Comparison of ENCODE assay signal across 3 cellular contexts in the genomic region with DNA sequence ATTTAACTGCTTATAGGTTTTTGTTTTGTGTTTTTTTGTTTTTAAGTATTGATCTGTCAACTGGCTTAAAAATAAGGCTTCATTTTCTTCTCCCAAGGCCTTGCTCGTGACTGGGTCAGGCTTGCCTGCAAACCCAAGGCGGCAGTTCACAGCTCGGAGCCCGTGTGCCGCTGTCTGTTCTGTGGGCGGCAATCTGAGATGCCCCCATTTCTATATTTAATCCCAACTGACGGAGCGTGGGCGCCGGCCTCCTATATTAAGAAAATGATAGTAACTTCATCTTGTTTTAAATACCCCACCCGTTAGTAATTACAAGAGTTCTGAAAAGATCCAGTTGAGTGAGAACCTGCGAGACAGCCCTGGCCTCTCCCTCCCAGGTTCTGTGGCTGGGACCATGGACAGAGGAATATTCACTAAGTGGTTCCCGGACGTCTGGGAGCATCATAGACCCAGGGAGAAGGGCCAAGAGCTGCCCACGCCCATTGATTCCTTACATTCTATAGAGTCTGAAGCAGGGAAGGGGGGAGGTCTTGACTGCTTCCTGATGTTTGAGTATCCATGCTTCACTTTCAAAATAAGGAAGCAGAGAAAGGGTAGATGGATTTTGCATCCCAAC.
TF ChIP-seq lines count a peak whose summit lies in the region.

No MANE protein-coding gene starts in this region.

TF ChIP-seq in SK-N-SH, 30 proteins besides CTCF, POLR2A, EP300 and RAD21 (continued from another document):
- TF ChIP-seq, protein P1, sequence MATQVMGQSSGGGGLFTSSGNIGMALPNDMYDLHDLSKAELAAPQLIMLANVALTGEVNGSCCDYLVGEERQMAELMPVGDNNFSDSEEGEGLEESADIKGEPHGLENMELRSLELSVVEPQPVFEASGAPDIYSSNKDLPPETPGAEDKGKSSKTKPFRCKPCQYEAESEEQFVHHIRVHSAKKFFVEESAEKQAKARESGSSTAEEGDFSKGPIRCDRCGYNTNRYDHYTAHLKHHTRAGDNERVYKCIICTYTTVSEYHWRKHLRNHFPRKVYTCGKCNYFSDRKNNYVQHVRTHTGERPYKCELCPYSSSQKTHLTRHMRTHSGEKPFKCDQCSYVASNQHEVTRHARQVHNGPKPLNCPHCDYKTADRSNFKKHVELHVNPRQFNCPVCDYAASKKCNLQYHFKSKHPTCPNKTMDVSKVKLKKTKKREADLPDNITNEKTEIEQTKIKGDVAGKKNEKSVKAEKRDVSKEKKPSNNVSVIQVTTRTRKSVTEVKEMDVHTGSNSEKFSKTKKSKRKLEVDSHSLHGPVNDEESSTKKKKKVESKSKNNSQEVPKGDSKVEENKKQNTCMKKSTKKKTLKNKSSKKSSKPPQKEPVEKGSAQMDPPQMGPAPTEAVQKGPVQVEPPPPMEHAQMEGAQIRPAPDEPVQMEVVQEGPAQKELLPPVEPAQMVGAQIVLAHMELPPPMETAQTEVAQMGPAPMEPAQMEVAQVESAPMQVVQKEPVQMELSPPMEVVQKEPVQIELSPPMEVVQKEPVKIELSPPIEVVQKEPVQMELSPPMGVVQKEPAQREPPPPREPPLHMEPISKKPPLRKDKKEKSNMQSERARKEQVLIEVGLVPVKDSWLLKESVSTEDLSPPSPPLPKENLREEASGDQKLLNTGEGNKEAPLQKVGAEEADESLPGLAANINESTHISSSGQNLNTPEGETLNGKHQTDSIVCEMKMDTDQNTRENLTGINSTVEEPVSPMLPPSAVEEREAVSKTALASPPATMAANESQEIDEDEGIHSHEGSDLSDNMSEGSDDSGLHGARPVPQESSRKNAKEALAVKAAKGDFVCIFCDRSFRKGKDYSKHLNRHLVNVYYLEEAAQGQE (IDR thresholded peaks at IDR 0.05; ENCODE audit: low read depth, low read length): peak; percentile 77; the same call in 1 of the 2 replicates
- TF ChIP-seq MXI1 (IDR thresholded peaks at IDR 0.05; ENCODE audit: low read depth, low read length): no peak

TF ChIP-seq in SK-N-SH treated with all-trans-retinoic acid at 6 μM for 48 hours, 23 proteins besides CTCF, POLR2A, EP300 and RAD21 (continued from another document):
- TF ChIP-seq, protein P2, sequence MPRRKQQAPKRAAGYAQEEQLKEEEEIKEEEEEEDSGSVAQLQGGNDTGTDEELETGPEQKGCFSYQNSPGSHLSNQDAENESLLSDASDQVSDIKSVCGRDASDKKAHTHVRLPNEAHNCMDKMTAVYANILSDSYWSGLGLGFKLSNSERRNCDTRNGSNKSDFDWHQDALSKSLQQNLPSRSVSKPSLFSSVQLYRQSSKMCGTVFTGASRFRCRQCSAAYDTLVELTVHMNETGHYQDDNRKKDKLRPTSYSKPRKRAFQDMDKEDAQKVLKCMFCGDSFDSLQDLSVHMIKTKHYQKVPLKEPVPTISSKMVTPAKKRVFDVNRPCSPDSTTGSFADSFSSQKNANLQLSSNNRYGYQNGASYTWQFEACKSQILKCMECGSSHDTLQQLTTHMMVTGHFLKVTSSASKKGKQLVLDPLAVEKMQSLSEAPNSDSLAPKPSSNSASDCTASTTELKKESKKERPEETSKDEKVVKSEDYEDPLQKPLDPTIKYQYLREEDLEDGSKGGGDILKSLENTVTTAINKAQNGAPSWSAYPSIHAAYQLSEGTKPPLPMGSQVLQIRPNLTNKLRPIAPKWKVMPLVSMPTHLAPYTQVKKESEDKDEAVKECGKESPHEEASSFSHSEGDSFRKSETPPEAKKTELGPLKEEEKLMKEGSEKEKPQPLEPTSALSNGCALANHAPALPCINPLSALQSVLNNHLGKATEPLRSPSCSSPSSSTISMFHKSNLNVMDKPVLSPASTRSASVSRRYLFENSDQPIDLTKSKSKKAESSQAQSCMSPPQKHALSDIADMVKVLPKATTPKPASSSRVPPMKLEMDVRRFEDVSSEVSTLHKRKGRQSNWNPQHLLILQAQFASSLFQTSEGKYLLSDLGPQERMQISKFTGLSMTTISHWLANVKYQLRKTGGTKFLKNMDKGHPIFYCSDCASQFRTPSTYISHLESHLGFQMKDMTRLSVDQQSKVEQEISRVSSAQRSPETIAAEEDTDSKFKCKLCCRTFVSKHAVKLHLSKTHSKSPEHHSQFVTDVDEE (CRISPR knock-in tag; IDR thresholded peaks at IDR 0.05): no peak
- TF ChIP-seq TOX (CRISPR knock-in tag; IDR thresholded peaks at IDR 0.05; ENCODE audit: borderline replicate concordance): no peak

TF ChIP-seq in WTC11, 78 proteins besides CTCF, POLR2A, EP300 and RAD21 (continued from another document):
- TF ChIP-seq, protein P3, sequence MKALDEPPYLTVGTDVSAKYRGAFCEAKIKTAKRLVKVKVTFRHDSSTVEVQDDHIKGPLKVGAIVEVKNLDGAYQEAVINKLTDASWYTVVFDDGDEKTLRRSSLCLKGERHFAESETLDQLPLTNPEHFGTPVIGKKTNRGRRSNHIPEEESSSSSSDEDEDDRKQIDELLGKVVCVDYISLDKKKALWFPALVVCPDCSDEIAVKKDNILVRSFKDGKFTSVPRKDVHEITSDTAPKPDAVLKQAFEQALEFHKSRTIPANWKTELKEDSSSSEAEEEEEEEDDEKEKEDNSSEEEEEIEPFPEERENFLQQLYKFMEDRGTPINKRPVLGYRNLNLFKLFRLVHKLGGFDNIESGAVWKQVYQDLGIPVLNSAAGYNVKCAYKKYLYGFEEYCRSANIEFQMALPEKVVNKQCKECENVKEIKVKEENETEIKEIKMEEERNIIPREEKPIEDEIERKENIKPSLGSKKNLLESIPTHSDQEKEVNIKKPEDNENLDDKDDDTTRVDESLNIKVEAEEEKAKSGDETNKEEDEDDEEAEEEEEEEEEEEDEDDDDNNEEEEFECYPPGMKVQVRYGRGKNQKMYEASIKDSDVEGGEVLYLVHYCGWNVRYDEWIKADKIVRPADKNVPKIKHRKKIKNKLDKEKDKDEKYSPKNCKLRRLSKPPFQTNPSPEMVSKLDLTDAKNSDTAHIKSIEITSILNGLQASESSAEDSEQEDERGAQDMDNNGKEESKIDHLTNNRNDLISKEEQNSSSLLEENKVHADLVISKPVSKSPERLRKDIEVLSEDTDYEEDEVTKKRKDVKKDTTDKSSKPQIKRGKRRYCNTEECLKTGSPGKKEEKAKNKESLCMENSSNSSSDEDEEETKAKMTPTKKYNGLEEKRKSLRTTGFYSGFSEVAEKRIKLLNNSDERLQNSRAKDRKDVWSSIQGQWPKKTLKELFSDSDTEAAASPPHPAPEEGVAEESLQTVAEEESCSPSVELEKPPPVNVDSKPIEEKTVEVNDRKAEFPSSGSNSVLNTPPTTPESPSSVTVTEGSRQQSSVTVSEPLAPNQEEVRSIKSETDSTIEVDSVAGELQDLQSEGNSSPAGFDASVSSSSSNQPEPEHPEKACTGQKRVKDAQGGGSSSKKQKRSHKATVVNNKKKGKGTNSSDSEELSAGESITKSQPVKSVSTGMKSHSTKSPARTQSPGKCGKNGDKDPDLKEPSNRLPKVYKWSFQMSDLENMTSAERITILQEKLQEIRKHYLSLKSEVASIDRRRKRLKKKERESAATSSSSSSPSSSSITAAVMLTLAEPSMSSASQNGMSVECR (CRISPR knock-in tag; IDR thresholded peaks at IDR 0.05; ENCODE audit: borderline replicate concordance): no peak
- TF ChIP-seq, protein P4, sequence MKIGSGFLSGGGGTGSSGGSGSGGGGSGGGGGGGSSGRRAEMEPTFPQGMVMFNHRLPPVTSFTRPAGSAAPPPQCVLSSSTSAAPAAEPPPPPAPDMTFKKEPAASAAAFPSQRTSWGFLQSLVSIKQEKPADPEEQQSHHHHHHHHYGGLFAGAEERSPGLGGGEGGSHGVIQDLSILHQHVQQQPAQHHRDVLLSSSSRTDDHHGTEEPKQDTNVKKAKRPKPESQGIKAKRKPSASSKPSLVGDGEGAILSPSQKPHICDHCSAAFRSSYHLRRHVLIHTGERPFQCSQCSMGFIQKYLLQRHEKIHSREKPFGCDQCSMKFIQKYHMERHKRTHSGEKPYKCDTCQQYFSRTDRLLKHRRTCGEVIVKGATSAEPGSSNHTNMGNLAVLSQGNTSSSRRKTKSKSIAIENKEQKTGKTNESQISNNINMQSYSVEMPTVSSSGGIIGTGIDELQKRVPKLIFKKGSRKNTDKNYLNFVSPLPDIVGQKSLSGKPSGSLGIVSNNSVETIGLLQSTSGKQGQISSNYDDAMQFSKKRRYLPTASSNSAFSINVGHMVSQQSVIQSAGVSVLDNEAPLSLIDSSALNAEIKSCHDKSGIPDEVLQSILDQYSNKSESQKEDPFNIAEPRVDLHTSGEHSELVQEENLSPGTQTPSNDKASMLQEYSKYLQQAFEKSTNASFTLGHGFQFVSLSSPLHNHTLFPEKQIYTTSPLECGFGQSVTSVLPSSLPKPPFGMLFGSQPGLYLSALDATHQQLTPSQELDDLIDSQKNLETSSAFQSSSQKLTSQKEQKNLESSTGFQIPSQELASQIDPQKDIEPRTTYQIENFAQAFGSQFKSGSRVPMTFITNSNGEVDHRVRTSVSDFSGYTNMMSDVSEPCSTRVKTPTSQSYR (CRISPR knock-in tag; IDR thresholded peaks at IDR 0.05): no peak
- no peak for TF ChIP-seq NFE2L1 (CRISPR knock-in tag; IDR thresholded peaks at IDR 0.05)
- TF ChIP-seq, protein P5, sequence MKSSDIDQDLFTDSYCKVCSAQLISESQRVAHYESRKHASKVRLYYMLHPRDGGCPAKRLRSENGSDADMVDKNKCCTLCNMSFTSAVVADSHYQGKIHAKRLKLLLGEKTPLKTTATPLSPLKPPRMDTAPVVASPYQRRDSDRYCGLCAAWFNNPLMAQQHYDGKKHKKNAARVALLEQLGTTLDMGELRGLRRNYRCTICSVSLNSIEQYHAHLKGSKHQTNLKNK (CRISPR knock-in tag; IDR thresholded peaks at IDR 0.05): no peak
TF ChIP-seq in WTC11: peak in this region for 0.
